16 cellular contexts compared by ENCODE assay signal in the genomic region with DNA sequence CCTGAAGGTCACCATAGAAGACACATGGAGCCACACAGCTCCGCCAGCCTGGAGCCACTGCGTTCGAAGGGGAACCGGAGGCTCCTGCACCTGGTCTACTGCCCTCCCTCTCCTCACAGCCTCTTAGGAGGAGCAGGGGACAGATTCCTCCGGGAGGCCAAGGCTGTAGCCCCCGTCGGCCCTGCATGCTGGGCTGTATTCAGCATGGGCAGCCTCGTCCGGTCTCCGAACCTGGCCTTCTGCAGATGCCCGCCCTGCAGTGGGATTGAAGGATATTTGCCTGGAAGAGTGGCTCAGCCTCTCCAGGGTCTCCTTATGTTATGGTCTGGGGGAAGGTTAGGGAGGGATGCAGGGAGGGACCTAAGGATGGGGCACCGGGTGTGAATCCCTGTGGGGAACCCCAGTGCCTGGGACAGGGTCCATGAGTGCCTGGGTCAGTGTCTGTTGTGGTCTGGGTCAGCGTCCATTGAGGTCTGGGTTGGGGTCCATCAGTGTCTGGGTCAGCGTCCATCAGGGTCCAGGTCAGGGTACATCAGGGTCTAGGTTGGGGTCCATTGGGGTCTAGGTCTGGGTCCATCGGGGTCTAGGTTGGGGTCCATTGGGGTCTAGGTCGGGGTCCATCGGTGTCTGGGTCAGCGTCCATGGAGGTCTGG. TPM values are rescaled to one million over a fixed set of nuclear protein-coding genes. Genes with fewer than 3 reads are reported as not detected.
"Had no signal": no experiment of that assay in that cellular context is flagged by ENCODE, and none has a peak within 500 bp of the region (broad histone marks: within the 10 kb centered on the region; RNA-seq: fewer than 3 reads in every experiment).

No MANE protein-coding gene starts in this region.

- H3K27ac ChIP-seq: ovary, thoracic aorta had no signal

- H3K4me1 Mint-ChIP-seq: neural crest cell had no signal

- H3K9me3 ChIP-seq: thoracic aorta had no signal

- DNase-seq: activated CD4-positive, CD25-positive, alpha-beta regulatory T cell; activated naive CD4-positive, alpha-beta T cell treated with Interleukin-2 at 50 U/mL for 16 hours; dermis blood vessel endothelial cell; effector memory CD8-positive, alpha-beta T cell; left colon; naive B cell; ovary; stimulated activated naive B cell treated with anti-CD40 and anti-IgM and Interleukin-4, amounts not matched to agents 10 μg/mL and 1 μg/mL and 100 μg/mL, for 72 hours; T-helper 1 cell; T1000 had no signal

- H3K9me3 Mint-ChIP-seq: activated CD4-positive, alpha-beta T cell treated with anti-CD3 and anti-CD28 coated beads, Interleukin-2, amount 10 ng/mL, durations not matched to agents 24 days and 14 days had no signal

- H3K27me3 ChIP-seq: ovary, spleen had no signal

- H3K4me3 Mint-ChIP-seq: activated CD4-positive, alpha-beta T cell treated with anti-CD3 and anti-CD28 coated beads, Interleukin-2, amount 10 ng/mL, durations not matched to agents 24 days and 14 days; neural crest cell; stimulated activated naive B cell treated with anti-CD40 and anti-IgM and Interleukin-4, amounts not matched to agents 10 μg/mL and 1 μg/mL and 100 μg/mL, for 72 hours had no signal

- H3K27ac Mint-ChIP-seq: activated CD4-positive, alpha-beta T cell treated with anti-CD3 and anti-CD28 coated beads, Interleukin-2, amount 10 ng/mL, durations not matched to agents 24 days and 14 days; stimulated activated naive B cell treated with anti-CD40 and anti-IgM and Interleukin-4, amounts not matched to agents 10 μg/mL and 1 μg/mL and 100 μg/mL, for 72 hours had no signal

- H3K4me3 ChIP-seq: ovary, spleen, thoracic aorta had no signal

- H3K36me3 ChIP-seq: ovary had no signal

- ATAC-seq: left colon; stimulated activated naive B cell treated with anti-CD40 and anti-IgM and Interleukin-4, amounts not matched to agents 10 μg/mL and 1 μg/mL and 100 μg/mL, for 72 hours had no signal

RNA-seq across cellular contexts. Expression of gene SPRN, which starts 16.3 kb away (rescaled TPM):
- total RNA-seq: activated CD4-positive, alpha-beta T cell treated with anti-CD3 and anti-CD28 coated beads, Interleukin-2, amount 10 ng/mL, durations not matched to agents 24 days and 14 days; bronchial epithelial cell; left colon; thoracic aorta; ureter had no signal
